11 cellular contexts compared by ENCODE assay signal in the genomic region with DNA sequence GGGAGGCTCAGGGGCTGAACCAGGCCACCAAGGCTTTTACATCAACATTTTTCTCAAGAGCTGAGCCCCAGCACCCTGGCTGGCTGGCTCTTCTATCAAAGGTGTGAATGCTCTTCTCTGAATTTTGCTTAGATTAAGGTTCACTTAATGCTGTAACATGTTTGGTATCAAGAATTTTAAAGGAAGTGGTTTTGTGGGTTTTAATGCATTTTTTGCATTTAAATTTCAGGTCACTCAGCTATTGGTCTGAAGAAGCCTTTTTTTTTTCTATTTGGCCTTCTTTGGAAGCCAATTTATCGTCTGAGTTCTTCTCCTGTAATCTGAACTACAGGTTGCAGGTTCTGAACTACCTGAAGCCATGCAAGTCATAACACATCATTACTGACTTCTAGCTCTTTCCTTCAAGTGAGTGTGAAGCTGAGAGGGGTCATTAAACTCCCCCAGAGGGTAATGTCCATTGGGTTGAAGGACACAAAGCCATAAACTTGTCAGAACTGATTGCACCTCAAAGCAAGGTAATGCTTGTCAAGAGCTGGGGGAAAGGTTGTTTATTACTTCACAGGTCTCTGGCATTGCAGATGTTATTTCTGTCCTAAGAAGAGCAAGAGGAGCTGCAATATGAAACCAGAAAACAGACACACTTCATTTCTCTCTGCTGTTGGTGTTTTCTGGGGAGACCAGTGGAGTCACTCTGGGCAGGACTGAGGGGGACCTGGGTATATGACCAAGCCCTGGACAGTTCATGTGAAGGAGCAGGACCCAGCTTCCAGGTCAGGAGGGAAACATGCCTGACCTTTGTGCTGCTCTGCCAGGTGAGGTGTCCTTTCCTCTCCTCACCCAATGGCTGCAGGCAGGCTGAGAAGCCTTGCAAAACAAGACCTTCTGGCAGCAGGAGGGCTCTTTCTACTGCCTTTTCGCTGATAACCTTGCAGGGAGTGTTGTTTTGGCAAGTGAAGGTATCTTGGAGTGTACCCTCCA. TPM values are rescaled to one million over a fixed set of nuclear protein-coding genes. Genes with fewer than 3 reads are reported as not detected.
A peak's percentile ranks its signal among the peaks of the same experiment; 100 is the strongest.
DNase-seq lines count a peak whose midpoint lies in the region; ATAC-seq, FAIRE-seq and TF ChIP-seq lines count a peak whose summit lies in the region.
"Had no signal": no experiment of that assay in that cellular context is flagged by ENCODE, and none has a peak within 500 bp of the region (broad histone marks: within the 10 kb centered on the region; RNA-seq: fewer than 3 reads in every experiment).

No MANE protein-coding gene starts in this region.

- POLR2A ChIA-PET in GM12878 (lab: Charles Lee): interaction anchor here (0.6 to 1.4 kb wide), 8 partner anchors 10 to 206 kb away, joined by 3 to 6 read pairs (median 3); no protein-coding TSS in a partner anchor

- H3K4me1 ChIP-seq in GM12878 (ENCODE audit: control insufficient read depth, insufficient read depth, low read length) (peaks cover 15% of the 10 kb centered on the region), left ventricle myocardium inferior (peaks cover 17% of the 10 kb centered on the region)
- H3K4me1 ChIP-seq: BE2C had no signal

- intact Hi-C loops in GM12878 (cut with micrococcal nuclease; ENCODE audit: unreplicated experiment) (no loop called here), left ventricle myocardium inferior (cut with micrococcal nuclease) (no loop called here)

- peak; percentile 44 for FAIRE-seq in GM12878 (lab: Jason Lieb, UNC)
- FAIRE-seq: endothelial cell of umbilical vein had no signal

- peak; percentile 74 for ATAC-seq in GM12878
- ATAC-seq in stimulated activated naive CD8-positive, alpha-beta T cell treated with anti-CD3 and anti-CD28 coated beads, Interleukin-15, amount 100 ng/mL, for 72 hours: peak; percentile 92

- no peak overlapping the region for H3K4me3 ChIP-seq in Jurkat, Clone E6-1 (ENCODE audit: low read length)
- H3K4me3 ChIP-seq in GM12878 (no peak overlapping the region), left ventricle myocardium inferior (no peak overlapping the region)
- H3K4me3 ChIP-seq: SK-N-MC had no signal

- H3K4me1 Mint-ChIP-seq in activated T-cell treated with anti-CD3 and anti-CD28 coated beads, Interleukin-2, amount 50 U/mL, for 24 hours (ENCODE audit: low read depth): peaks cover 70% of the 10 kb centered on the region
- H3K4me1 Mint-ChIP-seq in stimulated activated naive CD8-positive, alpha-beta T cell treated with anti-CD3 and anti-CD28 coated beads, Interleukin-15, amount 100 ng/mL, for 72 hours: peaks cover 57% of the 10 kb centered on the region

- CTCF ChIA-PET in GM12878 (lab: Yijun Ruan, JAX): interaction anchor here (0.6 to 1.3 kb wide), 6 partner anchors 17 to 236 kb away, joined by 3 to 7 read pairs (median 4); no protein-coding TSS in a partner anchor

- peak overlapping the region; percentile 85 for H3K4me2 ChIP-seq in GM12878 (ENCODE audit: control insufficient read depth, insufficient read depth)

- H3K27ac Mint-ChIP-seq in activated T-cell treated with anti-CD3 and anti-CD28 coated beads, Interleukin-2, amount 50 U/mL, for 24 hours: peak overlapping the region; percentile 58
- peak overlapping the region; percentile 69 to 83 for H3K27ac Mint-ChIP-seq in stimulated activated naive CD8-positive, alpha-beta T cell treated with anti-CD3 and anti-CD28 coated beads, Interleukin-15, amount 100 ng/mL, for 72 hours

- SMC1A ChIA-PET in GM12878 (lab: Charles Lee; ENCODE audit: uncharacterized antibody, unreplicated experiment): interaction anchor here (0.8 to 6.6 kb wide), 21 partner anchors 11 to 238 kb away, joined by 3 to 100 read pairs (median 4); partner anchors contain the start of gene NEDD9

- TF ChIP-seq EP300 in GM12878 (IDR thresholded peaks at IDR 0.05; ENCODE audit: borderline replicate concordance in 1 of 2, control insufficient read depth in 1 of 2, low read depth in 2 of 2, low read length in 2 of 2): no peak

- peaks cover 25% of the 10 kb centered on the region for H3K36me3 Mint-ChIP-seq in activated T-cell treated with anti-CD3 and anti-CD28 coated beads, Interleukin-2, amount 50 U/mL, for 24 hours (ENCODE audit: low read depth)

- in situ Hi-C loops in GM12878 (cut with MboI): no loop called here

- RAD21 ChIA-PET in GM12878 (lab: Charles Lee; ENCODE audit: unreplicated experiment): interaction anchor here (0.6 to 2.0 kb wide), 21 partner anchors 11 to 238 kb away, joined by 3 to 31 read pairs (median 4); partner anchors contain the start of gene NEDD9

- H3K36me3 ChIP-seq in GM12878 (ENCODE audit: control insufficient read depth in 2 of 2, insufficient read depth in 2 of 2, low read length in 1 of 2): peaks cover 0 to 26% of the 10 kb centered on the region in 2 experiments; a peak in 2 of 4 replicates
- no peaks in the 10 kb centered on the region for H3K36me3 ChIP-seq in left ventricle myocardium inferior
- H3K36me3 ChIP-seq: BE2C had no signal

- TF ChIP-seq RAD21 in GM12878 (IDR thresholded peaks at IDR 0.05; ENCODE audit: insufficient read depth, low read depth, low read length): no peak

- H3K79me2 ChIP-seq in GM12878 (ENCODE audit: control insufficient read depth, insufficient read depth, low read length): no peaks in the 10 kb centered on the region; the same call in 1 of the 2 replicates

- peak overlapping the region; percentile 5; the same call in 1 of the 2 replicates for H3K9ac ChIP-seq in GM12878 (ENCODE audit: control insufficient read depth, insufficient read depth, low read length)

- TF ChIP-seq CTCF in GM12878 (IDR thresholded peaks at IDR 0.05 in 2 of 3, conservative IDR thresholded peaks at IDR 0.05 in 1 of 3; ENCODE audit: control insufficient read depth in 2 of 3, extremely low read depth in 1 of 3, insufficient read depth in 1 of 3, low read depth in 3 of 3, low read length in 3 of 3): no peak
- TF ChIP-seq CTCF in left ventricle myocardium inferior (IDR thresholded peaks at IDR 0.05; ENCODE audit: borderline replicate concordance): no peak

- no peaks in the 10 kb centered on the region for H3K27me3 ChIP-seq in GM12878 (replicated peaks in 1 of 2; ENCODE audit: control insufficient read depth in 2 of 2, insufficient read depth in 2 of 2, low read length in 1 of 2)
- H3K27me3 ChIP-seq in left ventricle myocardium inferior (ENCODE audit: low read depth): no peaks in the 10 kb centered on the region
- H3K27me3 ChIP-seq: BE2C had no signal

- no peaks in the 10 kb centered on the region for H3K9me3 Mint-ChIP-seq in activated T-cell treated with anti-CD3 and anti-CD28 coated beads, Interleukin-2, amount 50 U/mL, for 24 hours
- no peaks in the 10 kb centered on the region for H3K9me3 Mint-ChIP-seq in stimulated activated naive CD8-positive, alpha-beta T cell treated with anti-CD3 and anti-CD28 coated beads, Interleukin-15, amount 100 ng/mL, for 72 hours

- no peaks in the 10 kb centered on the region for H3K27me3 Mint-ChIP-seq in activated T-cell treated with anti-CD3 and anti-CD28 coated beads, Interleukin-2, amount 50 U/mL, for 24 hours
- no peaks in the 10 kb centered on the region for H3K27me3 Mint-ChIP-seq in stimulated activated naive CD8-positive, alpha-beta T cell treated with anti-CD3 and anti-CD28 coated beads, Interleukin-15, amount 100 ng/mL, for 72 hours

- H3K4me3 Mint-ChIP-seq in activated T-cell treated with anti-CD3 and anti-CD28 coated beads, Interleukin-2, amount 50 U/mL, for 24 hours: no peak overlapping the region
- peak overlapping the region; percentile 47 to 69 for H3K4me3 Mint-ChIP-seq in stimulated activated naive CD8-positive, alpha-beta T cell treated with anti-CD3 and anti-CD28 coated beads, Interleukin-15, amount 100 ng/mL, for 72 hours

- peak overlapping the region; percentile 60 for H3K27ac ChIP-seq in GM12878 (ENCODE audit: control insufficient read depth, insufficient read depth)
- H3K27ac ChIP-seq in left ventricle myocardium inferior (replicated peaks): no peak overlapping the region
- H3K27ac ChIP-seq: SK-N-MC had no signal

- 95% methylated on average over 2 of the region's 2 CpGs for WGBS in GM12878 (ENCODE audit: insufficient coverage, insufficient replicate concordance, low lambda C conversion rate, missing lambda C conversion rate)

- no peak for TF ChIP-seq POLR2A in GM12878 (IDR thresholded peaks at IDR 0.05; ENCODE audit: low read depth, low read length)

- no peaks in the 10 kb centered on the region for H4K20me1 ChIP-seq in GM12878 (ENCODE audit: control insufficient read depth, insufficient read depth)

- no peaks in the 10 kb centered on the region for H3K9me3 ChIP-seq in GM12878 (replicated peaks; ENCODE audit: control insufficient read depth, insufficient read depth, low read length)
- no peaks in the 10 kb centered on the region for H3K9me3 ChIP-seq in left ventricle myocardium inferior (replicated peaks)
- H3K9me3 ChIP-seq: BE2C had no signal

- H2AFZ ChIP-seq in GM12878 (ENCODE audit: control insufficient read depth, low read depth, low read length): no peak overlapping the region

- no peak for DNase-seq in activated T-cell treated with anti-CD3 and anti-CD28 coated beads, Interleukin-2, amount 50 U/mL, for 24 hours
- no peak for DNase-seq in activated T-cell treated with anti-CD3 and anti-CD28 coated beads, Interleukin-2, amount 50 U/mL, for 48 hours
- peak; percentile 43 for DNase-seq in Jurkat, Clone E6-1 (ENCODE audit: low read depth, low spot score)
- DNase-seq in GM12878 (ENCODE audit: low read depth, low spot score) (no peak), anterior cingulate cortex (lab: John Stamatoyannopoulos, UW) (no peak), NCI-H524 (lab: John Stamatoyannopoulos, UW) (no peak), left ventricle myocardium inferior (no peak)
- DNase-seq in stimulated activated naive CD8-positive, alpha-beta T cell treated with anti-CD3 and anti-CD28 coated beads, Interleukin-15, amount 100 ng/mL, for 72 hours: peak; percentile 36 to 37
- DNase-seq: BE2C had no signal

- BruUV-seq in GM12878 (replicated peaks; lab: Mats Ljungman, UMichigan): no TSS peak

RNA-seq across cellular contexts. Expression of gene NEDD9, which starts 26.1 kb away (rescaled TPM):
- 5.3 TPM for polyA plus RNA-seq in Jurkat, Clone E6-1 (2012; ENCODE audit: insufficient read depth, insufficient read length)
- 359 and 392 TPM in 2 replicates for total RNA-seq in GM12878 (2013; cell fraction: nucleolus; rRNA removed)
- total RNA-seq in GM12878 (2014; rRNA removed): 16.9 and 21.3 TPM in 2 replicates
- 18.4 and 20.1 TPM in 2 replicates for total RNA-seq in GM12878 (2014; rRNA removed; fragmentation: Illumina TruSeq; extraction: Trizol)
- 15.2 and 17.5 TPM in 2 replicates for total RNA-seq in GM12878 (2021)
- 21.4 TPM for polyA plus RNA-seq in GM12878 (2011; ENCODE audit: low read depth)
- 82.7 and 92.6 TPM in 2 replicates for polyA plus RNA-seq in GM12878 (2011; rRNA removed)
- 78.6 and 84.6 TPM in 2 replicates for polyA plus RNA-seq in GM12878 (2011; cell fraction: cytosol; rRNA removed)
- 78.6 and 79.5 TPM in 2 replicates for polyA plus RNA-seq in GM12878 (2011; cell fraction: nucleus; rRNA removed)
- polyA plus RNA-seq in GM12878 (2012): 29.0 and 31.7 TPM in 2 replicates
- polyA plus RNA-seq in GM12878 (2014; fragmentation: Illumina TruSeq; extraction: Trizol): 14.0 and 14.2 TPM in 2 replicates
- polyA plus RNA-seq in GM12878 (2014; fragmentation: Nextera tagmentation; extraction: Ambion mirVana): 1 to 10 TPM; 4.9 to 6.3 TPM
- 13.0 and 15.3 TPM in 2 replicates for polyA plus RNA-seq in GM12878 (2014; rRNA removed)
- polyA plus RNA-seq in GM12878 (2016; fragmentation: Nextera tagmentation; extraction: Ambion mirVana): 10 to 100 TPM in 1 of 2 experiments, 1 to 10 TPM in 1; 9.7 to 12.1 TPM
- polyA minus RNA-seq in GM12878 (2011; rRNA and poly(A)+ RNA removed): 260 and 266 TPM in 2 replicates
- 53.4 and 63.7 TPM in 2 replicates for polyA minus RNA-seq in GM12878 (2011; cell fraction: cytosol; rRNA and poly(A)+ RNA removed)
- 204 and 326 TPM in 2 replicates for polyA minus RNA-seq in GM12878 (2011; cell fraction: nucleus; rRNA and poly(A)+ RNA removed)
- total RNA-seq in left ventricle myocardium inferior: 28.1 TPM

Comparison
In these comparisons a context has a peak if more than half of its experiments do, and no peak if none do; other contexts are left out.
1. DNase-seq: peak in Jurkat, Clone E6-1 (single experiment) and stimulated activated naive CD8-positive, alpha-beta T cell treated with anti-CD3 and anti-CD28 coated beads, Interleukin-15, amount 100 ng/mL, for 72 hours (2 of 2); none in activated T-cell treated with anti-CD3 and anti-CD28 coated beads, Interleukin-2, amount 50 U/mL, for 24 hours (single experiment), activated T-cell treated with anti-CD3 and anti-CD28 coated beads, Interleukin-2, amount 50 U/mL, for 48 hours (0 of 2), GM12878 (single experiment), anterior cingulate cortex (0 of 58), NCI-H524 (0 of 2) and left ventricle myocardium inferior (single experiment).